Comparison of ENCODE assay signal across 1 cellular context in genomic region chr18:13823707-13824395, GRCh38.
A peak's percentile ranks its signal among the peaks of the same experiment; 100 is the strongest.
TF ChIP-seq lines count a peak whose summit lies in the region.

Gene MC5R, plus strand, starts transcription at chr18:13824149. Its CDS starts 1,617 bp downstream, at chr18:13825766.

TF ChIP-seq in HepG2, 621 proteins besides CTCF, POLR2A, EP300 and RAD21 (continued from another document and continues in another):
- TF ChIP-seq, protein P1, sequence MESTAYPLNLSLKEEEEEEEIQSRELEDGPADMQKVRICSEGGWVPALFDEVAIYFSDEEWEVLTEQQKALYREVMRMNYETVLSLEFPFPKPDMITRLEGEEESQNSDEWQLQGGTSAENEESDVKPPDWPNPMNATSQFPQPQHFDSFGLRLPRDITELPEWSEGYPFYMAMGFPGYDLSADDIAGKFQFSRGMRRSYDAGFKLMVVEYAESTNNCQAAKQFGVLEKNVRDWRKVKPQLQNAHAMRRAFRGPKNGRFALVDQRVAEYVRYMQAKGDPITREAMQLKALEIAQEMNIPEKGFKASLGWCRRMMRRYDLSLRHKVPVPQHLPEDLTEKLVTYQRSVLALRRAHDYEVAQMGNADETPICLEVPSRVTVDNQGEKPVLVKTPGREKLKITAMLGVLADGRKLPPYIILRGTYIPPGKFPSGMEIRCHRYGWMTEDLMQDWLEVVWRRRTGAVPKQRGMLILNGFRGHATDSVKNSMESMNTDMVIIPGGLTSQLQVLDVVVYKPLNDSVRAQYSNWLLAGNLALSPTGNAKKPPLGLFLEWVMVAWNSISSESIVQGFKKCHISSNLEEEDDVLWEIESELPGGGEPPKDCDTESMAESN (CRISPR knock-in tag; conservative IDR thresholded peaks at IDR 0.05), result 0 out of 2 replicates have a peak, but pooled peaks have one; percentile 25
- TF ChIP-seq ZNF740 (CRISPR knock-in tag; IDR thresholded peaks at IDR 0.05) (no peak), ZNF572 (CRISPR knock-in tag; IDR thresholded peaks at IDR 0.05) (no peak), KLF16 (CRISPR knock-in tag; IDR thresholded peaks at IDR 0.05) (0 out of 4 replicates have a peak, but pooled peaks of 1 of the 2 experiments have one; percentile 42), RBM39 (IDR thresholded peaks at IDR 0.05; ENCODE audit: low read depth, low read length, poor library complexity, severe bottlenecking) (no peak), ZNF883 (CRISPR knock-in tag; IDR thresholded peaks at IDR 0.05; ENCODE audit: not compliant biosample characterization) (peak; percentile 57), ZNF678 (CRISPR knock-in tag; IDR thresholded peaks at IDR 0.05) (no peak), ZNF546 (CRISPR knock-in tag; conservative IDR thresholded peaks at IDR 0.05) (no peak), FOXK2 (IDR thresholded peaks at IDR 0.05) (no peak), ZNF768 (CRISPR knock-in tag; IDR thresholded peaks at IDR 0.05) (peak; percentile 23; the same call in 1 of the 2 replicates), GABPA (IDR thresholded peaks at IDR 0.05; ENCODE audit: low read depth, low read length) (no peak), GABPA (CRISPR knock-in tag; IDR thresholded peaks at IDR 0.05; ENCODE audit: low read depth) (no peak), AHR (CRISPR knock-in tag; IDR thresholded peaks at IDR 0.05) (0 out of 2 replicates have a peak, but pooled peaks have one; percentile 37), ZBTB38 (CRISPR knock-in tag; IDR thresholded peaks at IDR 0.05) (no peak), SP1 (IDR thresholded peaks at IDR 0.05) (no peak), SP1 (CRISPR knock-in tag; IDR thresholded peaks at IDR 0.05) (0 out of 2 replicates have a peak, but pooled peaks have one; percentile 13), HMGXB4 (CRISPR knock-in tag; IDR thresholded peaks at IDR 0.05; ENCODE audit: borderline replicate concordance in 1 of 2, low read depth in 1 of 2) (peak; percentile 64; a peak in 3 of 4 replicates), XBP1 (CRISPR knock-in tag; IDR thresholded peaks at IDR 0.05) (no peak), ZMYM4 (CRISPR knock-in tag; IDR thresholded peaks at IDR 0.05) (peak; percentile 50; the same call in 1 of the 2 replicates), ZNF713 (CRISPR knock-in tag; IDR thresholded peaks at IDR 0.05) (no peak), ZNF660 (CRISPR knock-in tag; IDR thresholded peaks at IDR 0.05; ENCODE audit: borderline replicate concordance, low read depth) (no peak), ZNF33B (CRISPR knock-in tag; IDR thresholded peaks at IDR 0.05) (no peak), KDM2A (CRISPR knock-in tag; IDR thresholded peaks at IDR 0.05; ENCODE audit: borderline replicate concordance, low read depth) (peak; percentile 79; the same call in 1 of the 2 replicates), HOXA9 (CRISPR knock-in tag; IDR thresholded peaks at IDR 0.05; ENCODE audit: borderline replicate concordance) (no peak), BRD4 (CRISPR knock-in tag; IDR thresholded peaks at IDR 0.05) (no peak), NCOA1 (CRISPR knock-in tag; IDR thresholded peaks at IDR 0.05) (no peak), ZNF234 (CRISPR knock-in tag; conservative IDR thresholded peaks at IDR 0.05) (no peak), TOE1 (CRISPR knock-in tag; IDR thresholded peaks at IDR 0.05) (no peak), SIX4 (CRISPR knock-in tag; IDR thresholded peaks at IDR 0.05) (no peak), ZNF770 (CRISPR knock-in tag; IDR thresholded peaks at IDR 0.05) (no peak), ZFX (CRISPR knock-in tag; IDR thresholded peaks at IDR 0.05; ENCODE audit: low read depth) (0 out of 2 replicates have a peak, but pooled peaks have one; percentile 36), JUND (CRISPR knock-in tag; IDR thresholded peaks at IDR 0.05) (no peak), ZNF501 (CRISPR knock-in tag; IDR thresholded peaks at IDR 0.05) (peak; percentile 38; the same call in 1 of the 2 replicates)
- TF ChIP-seq, protein P2, sequence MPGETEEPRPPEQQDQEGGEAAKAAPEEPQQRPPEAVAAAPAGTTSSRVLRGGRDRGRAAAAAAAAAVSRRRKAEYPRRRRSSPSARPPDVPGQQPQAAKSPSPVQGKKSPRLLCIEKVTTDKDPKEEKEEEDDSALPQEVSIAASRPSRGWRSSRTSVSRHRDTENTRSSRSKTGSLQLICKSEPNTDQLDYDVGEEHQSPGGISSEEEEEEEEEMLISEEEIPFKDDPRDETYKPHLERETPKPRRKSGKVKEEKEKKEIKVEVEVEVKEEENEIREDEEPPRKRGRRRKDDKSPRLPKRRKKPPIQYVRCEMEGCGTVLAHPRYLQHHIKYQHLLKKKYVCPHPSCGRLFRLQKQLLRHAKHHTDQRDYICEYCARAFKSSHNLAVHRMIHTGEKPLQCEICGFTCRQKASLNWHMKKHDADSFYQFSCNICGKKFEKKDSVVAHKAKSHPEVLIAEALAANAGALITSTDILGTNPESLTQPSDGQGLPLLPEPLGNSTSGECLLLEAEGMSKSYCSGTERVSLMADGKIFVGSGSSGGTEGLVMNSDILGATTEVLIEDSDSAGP (CRISPR knock-in tag; IDR thresholded peaks at IDR 0.05; ENCODE audit: borderline replicate concordance), result peak; percentile 19; the same call in 1 of the 2 replicates
- TF ChIP-seq, protein P3, sequence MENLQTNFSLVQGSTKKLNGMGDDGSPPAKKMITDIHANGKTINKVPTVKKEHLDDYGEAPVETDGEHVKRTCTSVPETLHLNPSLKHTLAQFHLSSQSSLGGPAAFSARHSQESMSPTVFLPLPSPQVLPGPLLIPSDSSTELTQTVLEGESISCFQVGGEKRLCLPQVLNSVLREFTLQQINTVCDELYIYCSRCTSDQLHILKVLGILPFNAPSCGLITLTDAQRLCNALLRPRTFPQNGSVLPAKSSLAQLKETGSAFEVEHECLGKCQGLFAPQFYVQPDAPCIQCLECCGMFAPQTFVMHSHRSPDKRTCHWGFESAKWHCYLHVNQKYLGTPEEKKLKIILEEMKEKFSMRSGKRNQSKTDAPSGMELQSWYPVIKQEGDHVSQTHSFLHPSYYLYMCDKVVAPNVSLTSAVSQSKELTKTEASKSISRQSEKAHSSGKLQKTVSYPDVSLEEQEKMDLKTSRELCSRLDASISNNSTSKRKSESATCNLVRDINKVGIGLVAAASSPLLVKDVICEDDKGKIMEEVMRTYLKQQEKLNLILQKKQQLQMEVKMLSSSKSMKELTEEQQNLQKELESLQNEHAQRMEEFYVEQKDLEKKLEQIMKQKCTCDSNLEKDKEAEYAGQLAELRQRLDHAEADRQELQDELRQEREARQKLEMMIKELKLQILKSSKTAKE (CRISPR knock-in tag; IDR thresholded peaks at IDR 0.05; ENCODE audit: borderline replicate concordance), result no peak
- TF ChIP-seq, protein P4, sequence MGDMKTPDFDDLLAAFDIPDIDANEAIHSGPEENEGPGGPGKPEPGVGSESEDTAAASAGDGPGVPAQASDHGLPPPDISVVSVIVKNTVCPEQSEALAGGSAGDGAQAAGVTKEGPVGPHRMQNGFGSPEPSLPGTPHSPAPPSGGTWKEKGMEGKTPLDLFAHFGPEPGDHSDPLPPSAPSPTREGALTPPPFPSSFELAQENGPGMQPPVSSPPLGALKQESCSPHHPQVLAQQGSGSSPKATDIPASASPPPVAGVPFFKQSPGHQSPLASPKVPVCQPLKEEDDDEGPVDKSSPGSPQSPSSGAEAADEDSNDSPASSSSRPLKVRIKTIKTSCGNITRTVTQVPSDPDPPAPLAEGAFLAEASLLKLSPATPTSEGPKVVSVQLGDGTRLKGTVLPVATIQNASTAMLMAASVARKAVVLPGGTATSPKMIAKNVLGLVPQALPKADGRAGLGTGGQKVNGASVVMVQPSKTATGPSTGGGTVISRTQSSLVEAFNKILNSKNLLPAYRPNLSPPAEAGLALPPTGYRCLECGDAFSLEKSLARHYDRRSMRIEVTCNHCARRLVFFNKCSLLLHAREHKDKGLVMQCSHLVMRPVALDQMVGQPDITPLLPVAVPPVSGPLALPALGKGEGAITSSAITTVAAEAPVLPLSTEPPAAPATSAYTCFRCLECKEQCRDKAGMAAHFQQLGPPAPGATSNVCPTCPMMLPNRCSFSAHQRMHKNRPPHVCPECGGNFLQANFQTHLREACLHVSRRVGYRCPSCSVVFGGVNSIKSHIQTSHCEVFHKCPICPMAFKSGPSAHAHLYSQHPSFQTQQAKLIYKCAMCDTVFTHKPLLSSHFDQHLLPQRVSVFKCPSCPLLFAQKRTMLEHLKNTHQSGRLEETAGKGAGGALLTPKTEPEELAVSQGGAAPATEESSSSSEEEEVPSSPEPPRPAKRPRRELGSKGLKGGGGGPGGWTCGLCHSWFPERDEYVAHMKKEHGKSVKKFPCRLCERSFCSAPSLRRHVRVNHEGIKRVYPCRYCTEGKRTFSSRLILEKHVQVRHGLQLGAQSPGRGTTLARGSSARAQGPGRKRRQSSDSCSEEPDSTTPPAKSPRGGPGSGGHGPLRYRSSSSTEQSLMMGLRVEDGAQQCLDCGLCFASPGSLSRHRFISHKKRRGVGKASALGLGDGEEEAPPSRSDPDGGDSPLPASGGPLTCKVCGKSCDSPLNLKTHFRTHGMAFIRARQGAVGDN (CRISPR knock-in tag; IDR thresholded peaks at IDR 0.05), result peak; percentile 52; the same call in 1 of the 2 replicates
- TF ChIP-seq, protein P5, sequence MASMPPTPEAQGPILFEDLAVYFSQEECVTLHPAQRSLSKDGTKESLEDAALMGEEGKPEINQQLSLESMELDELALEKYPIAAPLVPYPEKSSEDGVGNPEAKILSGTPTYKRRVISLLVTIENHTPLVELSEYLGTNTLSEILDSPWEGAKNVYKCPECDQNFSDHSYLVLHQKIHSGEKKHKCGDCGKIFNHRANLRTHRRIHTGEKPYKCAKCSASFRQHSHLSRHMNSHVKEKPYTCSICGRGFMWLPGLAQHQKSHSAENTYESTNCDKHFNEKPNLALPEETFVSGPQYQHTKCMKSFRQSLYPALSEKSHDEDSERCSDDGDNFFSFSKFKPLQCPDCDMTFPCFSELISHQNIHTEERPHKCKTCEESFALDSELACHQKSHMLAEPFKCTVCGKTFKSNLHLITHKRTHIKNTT (CRISPR knock-in tag; IDR thresholded peaks at IDR 0.05), result no peak
- TF ChIP-seq, protein P6, sequence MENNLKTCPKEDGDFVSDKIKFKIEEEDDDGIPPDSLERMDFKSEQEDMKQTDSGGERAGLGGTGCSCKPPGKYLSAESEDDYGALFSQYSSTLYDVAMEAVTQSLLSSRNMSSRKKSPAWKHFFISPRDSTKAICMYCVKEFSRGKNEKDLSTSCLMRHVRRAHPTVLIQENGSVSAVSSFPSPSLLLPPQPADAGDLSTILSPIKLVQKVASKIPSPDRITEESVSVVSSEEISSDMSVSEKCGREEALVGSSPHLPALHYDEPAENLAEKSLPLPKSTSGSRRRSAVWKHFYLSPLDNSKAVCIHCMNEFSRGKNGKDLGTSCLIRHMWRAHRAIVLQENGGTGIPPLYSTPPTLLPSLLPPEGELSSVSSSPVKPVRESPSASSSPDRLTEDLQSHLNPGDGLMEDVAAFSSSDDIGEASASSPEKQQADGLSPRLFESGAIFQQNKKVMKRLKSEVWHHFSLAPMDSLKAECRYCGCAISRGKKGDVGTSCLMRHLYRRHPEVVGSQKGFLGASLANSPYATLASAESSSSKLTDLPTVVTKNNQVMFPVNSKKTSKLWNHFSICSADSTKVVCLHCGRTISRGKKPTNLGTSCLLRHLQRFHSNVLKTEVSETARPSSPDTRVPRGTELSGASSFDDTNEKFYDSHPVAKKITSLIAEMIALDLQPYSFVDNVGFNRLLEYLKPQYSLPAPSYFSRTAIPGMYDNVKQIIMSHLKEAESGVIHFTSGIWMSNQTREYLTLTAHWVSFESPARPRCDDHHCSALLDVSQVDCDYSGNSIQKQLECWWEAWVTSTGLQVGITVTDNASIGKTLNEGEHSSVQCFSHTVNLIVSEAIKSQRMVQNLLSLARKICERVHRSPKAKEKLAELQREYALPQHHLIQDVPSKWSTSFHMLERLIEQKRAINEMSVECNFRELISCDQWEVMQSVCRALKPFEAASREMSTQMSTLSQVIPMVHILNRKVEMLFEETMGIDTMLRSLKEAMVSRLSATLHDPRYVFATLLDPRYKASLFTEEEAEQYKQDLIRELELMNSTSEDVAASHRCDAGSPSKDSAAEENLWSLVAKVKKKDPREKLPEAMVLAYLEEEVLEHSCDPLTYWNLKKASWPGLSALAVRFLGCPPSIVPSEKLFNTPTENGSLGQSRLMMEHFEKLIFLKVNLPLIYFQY (CRISPR knock-in tag; IDR thresholded peaks at IDR 0.05; ENCODE audit: borderline replicate concordance), result no peak
- TF ChIP-seq, protein P7, sequence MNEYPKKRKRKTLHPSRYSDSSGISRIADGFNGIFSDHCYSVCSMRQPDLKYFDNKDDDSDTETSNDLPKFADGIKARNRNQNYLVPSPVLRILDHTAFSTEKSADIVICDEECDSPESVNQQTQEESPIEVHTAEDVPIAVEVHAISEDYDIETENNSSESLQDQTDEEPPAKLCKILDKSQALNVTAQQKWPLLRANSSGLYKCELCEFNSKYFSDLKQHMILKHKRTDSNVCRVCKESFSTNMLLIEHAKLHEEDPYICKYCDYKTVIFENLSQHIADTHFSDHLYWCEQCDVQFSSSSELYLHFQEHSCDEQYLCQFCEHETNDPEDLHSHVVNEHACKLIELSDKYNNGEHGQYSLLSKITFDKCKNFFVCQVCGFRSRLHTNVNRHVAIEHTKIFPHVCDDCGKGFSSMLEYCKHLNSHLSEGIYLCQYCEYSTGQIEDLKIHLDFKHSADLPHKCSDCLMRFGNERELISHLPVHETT (CRISPR knock-in tag; conservative IDR thresholded peaks at IDR 0.05), result 0 out of 2 replicates have a peak, but pooled peaks have one; percentile 38
